Comparison of ENCODE assay signal across 9 cellular contexts in genomic region chr17:74566132-74566753, GRCh38. TPM values are rescaled to one million over a fixed set of nuclear protein-coding genes. Genes with fewer than 3 reads are reported as not detected.
DNase-seq lines count a peak whose midpoint lies in the region; ATAC-seq, FAIRE-seq and TF ChIP-seq lines count a peak whose summit lies in the region.
"Had no signal": no experiment of that assay in that cellular context is flagged by ENCODE, and none has a peak within 500 bp of the region (broad histone marks: within the 10 kb centered on the region; RNA-seq: fewer than 3 reads in every experiment).

No MANE protein-coding gene starts in this region.

- TF ChIP-seq CTCF in Calu3 (IDR thresholded peaks at IDR 0.05; ENCODE audit: unreplicated experiment) = peak; percentile 63
- TF ChIP-seq CTCF in HEK293 (tag by site-specific recombination; IDR thresholded peaks at IDR 0.05) = peak; percentile 54
- peak; percentile 41 for TF ChIP-seq CTCF in epithelial cell of esophagus (IDR thresholded peaks at IDR 0.05; ENCODE audit: insufficient read depth, low read depth, low read length, missing control alignments)
- TF ChIP-seq CTCF in pancreas (IDR thresholded peaks at IDR 0.05) = peak in 2 of 4 donors; percentile 18 to 25
- TF ChIP-seq CTCF in uterus (IDR thresholded peaks at IDR 0.05) = peak in 1 of 4 experiments; percentile 27

- peaks cover 93% of the 10 kb centered on the region for H3K27me3 Mint-ChIP-seq in Calu3 (ENCODE audit: unreplicated experiment)

- no peak overlapping the region for H3K27ac Mint-ChIP-seq in Calu3 (ENCODE audit: unreplicated experiment)

- no peak overlapping the region for H3K27ac ChIP-seq in HEK293 (ENCODE audit: extremely low read depth, low read depth, low read length)
- H3K27ac ChIP-seq in pancreas = no peak overlapping the region
- no peak overlapping the region for H3K27ac ChIP-seq in uterus

- no peak overlapping the region for H3K4me3 Mint-ChIP-seq in Calu3 (ENCODE audit: low read depth, unreplicated experiment)

- H3K27me3 ChIP-seq in pancreas (no peaks in the 10 kb centered on the region), uterus (no peaks in the 10 kb centered on the region)

- BruUV-seq in Calu3 (replicated peaks; lab: Mats Ljungman, UMichigan) = no TSS peak

- 29 to 36% methylated on average over 9 of the region's 9 CpGs for WGBS in pancreas, 2 donors

- CTCF ChIA-PET in Calu3 (lab: Charles Lee) = interaction anchor here (0.6 to 1.2 kb wide), 2 partner anchors 91 to 272 kb away, joined by 4 to 5 read pairs; no protein-coding TSS in a partner anchor
- CTCF ChIA-PET in HEK293 (lab: Yijun Ruan, JAX) = interaction anchor here (0.6 to 3.3 kb wide), 41 partner anchors 8 to 635 kb away, joined by 3 to 43 read pairs (median 4); partner anchors contain the start of gene CD300LD

- H3K36me3 Mint-ChIP-seq in Calu3 (ENCODE audit: insufficient read depth, unreplicated experiment) = peaks cover 5% of the 10 kb centered on the region

- no peak for TF ChIP-seq POLR2A in uterus (IDR thresholded peaks at IDR 0.05)

- H3K4me1 Mint-ChIP-seq in Calu3 (ENCODE audit: low read depth, unreplicated experiment) = peaks cover 13% of the 10 kb centered on the region

- H3K36me3 ChIP-seq in HEK293 (ENCODE audit: control insufficient read depth in 2 of 2, insufficient read depth in 1 of 2, low read length in 2 of 2) = no peaks in the 10 kb centered on the region
- no peaks in the 10 kb centered on the region for H3K36me3 ChIP-seq in pancreas
- no peaks in the 10 kb centered on the region for H3K36me3 ChIP-seq in uterus

- POLR2A ChIA-PET in HEK293 (lab: Yijun Ruan, JAX) = interaction anchor here (1.0 kb wide), 1 partner anchor 200 kb away, joined by 3 read pairs; no protein-coding TSS in a partner anchor

- intact Hi-C loops in Calu3 (cut with micrococcal nuclease; ENCODE audit: unreplicated experiment) = no loop called here
- intact Hi-C loops in pancreas (cut with DNase I) = no loop called here
- intact Hi-C loops in uterus (cut with DNase I; ENCODE audit: low total_unique reads) = no loop called here

- FAIRE-seq in pancreas (lab: Jason Lieb, UNC) = no peak
- FAIRE-seq: islet of Langerhans had no signal

- H3K9me3 Mint-ChIP-seq in Calu3 (ENCODE audit: low read depth, unreplicated experiment) = peaks cover 12% of the 10 kb centered on the region

- DNase-seq in Calu3 = peak; percentile 48
- DNase-seq in SKM-1 treated with dmso at 0.1 percent for 144 hours (lab: John Stamatoyannopoulos, UW; ENCODE audit: unreplicated experiment) = peak; percentile 12
- DNase-seq in epithelial cell of esophagus (ENCODE audit: low read depth) = no peak
- DNase-seq in pancreas = no peak
- DNase-seq in uterus = no peak

- peak in 3 of 4 donors; percentile 23 to 56 (median 31) for ATAC-seq in pancreas
- no peak for ATAC-seq in GM19452 (IDR thresholded peaks at IDR 0.05; ENCODE audit: unreplicated experiment)
- no peak for ATAC-seq in GM21526 (IDR thresholded peaks at IDR 0.05; ENCODE audit: low FRiP score, unreplicated experiment)

- no peaks in the 10 kb centered on the region for H3K4me1 ChIP-seq in HEK293 (ENCODE audit: control insufficient read depth, insufficient read depth, low read length)
- H3K4me1 ChIP-seq in pancreas = no peaks in the 10 kb centered on the region
- H3K4me1 ChIP-seq in uterus = no peaks in the 10 kb centered on the region

- no peak overlapping the region for H3K4me3 ChIP-seq in HEK293 (ENCODE audit: low read depth, low read length)
- H3K4me3 ChIP-seq in epithelial cell of esophagus (ENCODE audit: low read length) = no peak overlapping the region
- H3K4me3 ChIP-seq in pancreas = no peak overlapping the region
- H3K4me3 ChIP-seq in uterus = no peak overlapping the region

- no peaks in the 10 kb centered on the region for H3K9me3 ChIP-seq in HEK293 (ENCODE audit: control insufficient read depth, insufficient read depth, low read depth, low read length)
- H3K9me3 ChIP-seq in pancreas = no peaks in the 10 kb centered on the region
- H3K9me3 ChIP-seq in uterus = no peaks in the 10 kb centered on the region

TF ChIP-seq in HEK293, 187 proteins besides CTCF, POLR2A, EP300 and RAD21:
- TF ChIP-seq ZNF16 (tag by site-specific recombination; IDR thresholded peaks at IDR 0.05; ENCODE audit: low read depth) (no peak), KLF1 (tag by site-specific recombination; IDR thresholded peaks at IDR 0.05) (no peak), EGR2 (tag by site-specific recombination; IDR thresholded peaks at IDR 0.05; ENCODE audit: low read depth) (peak; percentile 75), ZFHX2 (tag by site-specific recombination; conservative IDR thresholded peaks at IDR 0.05) (peak; percentile 67)

RNA-seq across cellular contexts. Expression of gene CD300H, which starts 1.1 kb away (rescaled TPM):
- not detected in 2 replicates for total RNA-seq in Calu3 (2022)
- total RNA-seq in pancreas = not detected
- polyA plus RNA-seq in pancreas = not detected
- total RNA-seq in uterus = not detected

RNA-seq across cellular contexts. Expression of gene CD300C, which starts 20.3 kb away (rescaled TPM):
- not detected in 2 replicates for total RNA-seq in Calu3 (2022)
- total RNA-seq in pancreas = 1 to 10 TPM in 1 of 6 donors, under 1 TPM in 4, not detected in 1; 0.19 to 1.5 (median 0.38) TPM
- under 1 TPM; 0.19 TPM for polyA plus RNA-seq in pancreas
- total RNA-seq in uterus = under 1 TPM in 2 of 4 donors, not detected in 2; 0.21 to 0.27 TPM

RNA-seq across cellular contexts. Expression of gene CD300LD, which starts 25.8 kb away (rescaled TPM):
- not detected in 2 replicates for total RNA-seq in Calu3 (2022)
- total RNA-seq in pancreas = not detected
- not detected for polyA plus RNA-seq in pancreas
- not detected for total RNA-seq in uterus

RNA-seq across cellular contexts. Expression of gene CD300LB, which starts 35.0 kb away (rescaled TPM):
- total RNA-seq in Calu3 (2022) (not detected in 2 replicates), pancreas (under 1 TPM in 3 of 6 donors, not detected in 3; 0.14 to 0.52 (median 0.19) TPM), uterus (under 1 TPM in 2 of 4 donors, not detected in 2; 0.48 to 0.59 TPM)
- polyA plus RNA-seq in pancreas = under 1 TPM; 0.08 to 0.09 TPM

RNA-seq across cellular contexts. Expression of gene CD300E, which starts 57.3 kb away (rescaled TPM):
- total RNA-seq in Calu3 (2022) = not detected in 2 replicates
- 1 to 10 TPM in 1 of 6 donors, under 1 TPM in 4, not detected in 1; 0.14 to 1.3 (median 0.16) TPM for total RNA-seq in pancreas
- under 1 TPM; 0.27 to 0.31 TPM for polyA plus RNA-seq in pancreas
- under 1 TPM in 2 of 4 donors, not detected in 2; 0.07 to 0.88 TPM for total RNA-seq in uterus

Comparison
In these comparisons a context has a peak if more than half of its experiments do, and no peak if none do; other contexts are left out.
1. DNase-seq: peak in Calu3 (single experiment) and SKM-1 treated with dmso at 0.1 percent for 144 hours (single experiment); none in epithelial cell of esophagus (single experiment), pancreas (0 of 6) and uterus (0 of 2).
2. ATAC-seq: peak in pancreas (3 of 4); none in GM19452 (single experiment) and GM21526 (single experiment).